ENCODE assay signal across 16 cellular contexts in the genomic region with DNA sequence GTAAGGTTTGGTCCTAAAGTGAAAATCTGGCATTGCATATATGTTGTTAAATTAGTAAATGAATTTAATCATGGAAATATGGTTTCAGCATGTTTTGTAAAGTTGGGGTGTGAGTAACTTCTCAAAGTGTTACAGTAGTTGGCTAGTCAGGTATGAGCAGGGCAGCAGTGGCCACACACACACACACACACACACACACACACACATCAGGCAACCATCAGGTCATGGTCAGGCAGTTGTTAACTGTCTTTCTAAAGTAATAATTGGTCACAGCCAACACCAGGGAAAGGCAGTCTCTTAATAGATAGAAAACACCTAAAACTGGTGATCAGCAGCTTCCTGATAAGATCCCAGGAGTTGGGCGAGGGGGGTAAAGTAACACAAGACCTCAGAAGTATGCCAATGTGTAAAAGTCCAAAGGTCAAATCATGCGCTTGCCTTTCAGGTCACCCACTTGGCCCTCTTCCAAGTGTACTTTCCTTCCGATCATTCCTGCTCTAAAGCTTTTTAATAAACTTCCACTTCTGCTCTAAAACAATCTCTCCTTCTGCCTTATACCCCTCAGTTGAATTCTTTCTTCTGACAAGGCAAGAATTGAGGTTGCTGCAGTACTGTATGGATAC.
"Had no signal": no experiment of that assay in that cellular context is flagged by ENCODE, and none has a peak within 500 bp of the region (broad histone marks: within the 10 kb centered on the region; RNA-seq: fewer than 3 reads in every experiment).

No MANE protein-coding gene starts in this region.

- H2AFZ ChIP-seq: neural progenitor cell had no signal

- H3K9me3 ChIP-seq: prostate gland, upper lobe of left lung had no signal

- H3K36me3 ChIP-seq: heart left ventricle, neural progenitor cell, prostate gland, upper lobe of left lung had no signal

- FAIRE-seq: frontal cortex, keratinocyte had no signal

- ATAC-seq: activated T-cell treated with anti-CD3 and anti-CD28 coated beads, Interleukin-2, amount 50 U/mL, for 4 hours; heart left ventricle; sciatic nerve had no signal

- H3K27me3 ChIP-seq: neural progenitor cell, upper lobe of left lung had no signal

- H3K4me2 ChIP-seq: neural progenitor cell had no signal

- H3K9ac ChIP-seq: neural progenitor cell had no signal

- DNase-seq: activated CD4-positive, alpha-beta memory T cell treated with anti-CD3 and anti-CD28 coated beads for 36 hours; activated CD4-positive, CD25-positive, alpha-beta regulatory T cell treated with anti-CD3 and anti-CD28 coated beads, Interleukin-2, amount 50 U/mL, for 72 hours; activated gamma-delta T cell; activated T-cell treated with anti-CD3 and anti-CD28 coated beads, Interleukin-2, amount 50 U/mL, for 4 hours; cerebellar nuclear complex; dorsolateral prefrontal cortex; heart left ventricle; stimulated activated CD4-positive, alpha-beta T cell treated with anti-CD3 and anti-CD28 coated beads, Interleukin-12 subunit alpha, Interleukin-12 subunit beta, amount 100 ng/mL, for 4 hours; stimulated activated naive CD4-positive, alpha-beta T cell; SW 1271; upper lobe of left lung had no signal

- H3K4me3 ChIP-seq: dorsolateral prefrontal cortex, heart left ventricle, neural progenitor cell, prostate gland, upper lobe of left lung had no signal

- H3K27ac ChIP-seq: dorsolateral prefrontal cortex, heart left ventricle, neural progenitor cell, prostate gland, upper lobe of left lung had no signal

- H3K4me1 ChIP-seq: heart left ventricle, prostate gland, upper lobe of left lung had no signal
